8 cellular contexts compared by ENCODE assay signal in the genomic region with DNA sequence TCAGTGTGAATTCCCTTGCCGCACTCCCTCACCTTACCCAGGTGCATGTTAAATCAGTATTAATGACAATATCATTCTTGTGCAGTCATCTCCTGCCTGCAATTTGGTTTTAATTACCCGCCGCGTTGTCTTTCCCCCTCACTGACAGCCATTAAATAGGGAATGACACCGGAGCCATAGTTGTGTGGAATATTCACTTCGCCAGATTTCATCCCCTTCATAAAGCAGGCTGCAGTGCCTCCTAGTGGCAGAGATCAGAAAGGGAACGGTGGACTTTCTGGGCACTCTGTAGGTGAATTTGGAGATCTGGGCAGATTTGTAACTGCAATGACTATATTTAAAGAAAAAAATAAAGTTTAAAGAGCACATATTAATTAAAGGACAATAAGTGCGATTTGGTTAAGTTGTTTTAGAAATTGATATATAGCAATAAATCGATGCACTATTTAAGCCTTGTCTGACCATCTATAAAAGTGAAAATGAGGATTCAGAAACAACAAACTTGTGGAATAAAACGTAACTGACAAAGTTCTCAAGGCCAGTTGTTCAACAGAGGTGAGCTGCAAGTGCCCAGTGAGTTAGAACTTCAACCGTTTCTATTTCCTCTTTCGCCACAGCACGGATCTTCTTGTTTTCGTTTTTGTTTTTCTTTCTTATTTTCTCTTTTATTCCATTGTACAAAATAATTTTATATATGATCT.
A peak's percentile ranks its signal among the peaks of the same experiment; 100 is the strongest.
DNase-seq lines count a peak whose midpoint lies in the region; ATAC-seq and TF ChIP-seq lines count a peak whose summit lies in the region.

No MANE protein-coding gene starts in this region.

- dilution Hi-C loops in mammary epithelial cell (cut with HindIII; ENCODE audit: low sequenced_read_pairs) = no loop called here

- H3K27ac ChIP-seq in mammary epithelial cell (ENCODE audit: insufficient read depth, low read depth, low read length) = no peak overlapping the region

- in situ Hi-C loops in mammary epithelial cell (cut with MboI; ENCODE audit: low sequenced_read_pairs in 2 of 2) = loop anchor here (25.0 kb wide), 3 partner anchors 873 to 1973 kb away; a partner anchor contains a TSS

- no peaks in the 10 kb centered on the region for H4K20me1 ChIP-seq in mammary epithelial cell (ENCODE audit: insufficient read depth, low read length)

- no peak overlapping the region for H2AFZ ChIP-seq in mammary epithelial cell (ENCODE audit: low read depth, low read length)

- peak; percentile 20 for DNase-seq in NK-92 treated with Interleukin-12 subunit alpha and Interleukin-12 subunit beta, amount 100 ng/mL, for 24 hours (lab: John Stamatoyannopoulos, UW)
- no peak for DNase-seq in NK-92 (lab: John Stamatoyannopoulos, UW; ENCODE audit: unreplicated experiment)
- DNase-seq in HS-27A (ENCODE audit: low read depth) = peak; percentile 19
- peak; percentile 40 for DNase-seq in RKO (ENCODE audit: low spot score)
- DNase-seq in mammary epithelial cell = peak; percentile 35
- peak; percentile 59 for DNase-seq in left lobe of liver (ENCODE audit: low spot score)
- peak; percentile 18 for DNase-seq in stromal cell of bone marrow (ENCODE audit: low read depth)

- no peaks in the 10 kb centered on the region for H3K9me3 ChIP-seq in mammary epithelial cell (replicated peaks; ENCODE audit: insufficient read depth, low read length)

- ATAC-seq in left lobe of liver = peak; percentile 98
- ATAC-seq in HG03439 (IDR thresholded peaks at IDR 0.05; ENCODE audit: unreplicated experiment) = no peak

- WGBS in mammary epithelial cell (ENCODE audit: low coverage, missing lambda C conversion rate) = 26% methylated on average over 14 of the region's 14 CpGs

- H3K4me1 ChIP-seq in mammary epithelial cell (ENCODE audit: insufficient read depth, low read length) = no peaks in the 10 kb centered on the region

- H3K4me2 ChIP-seq in mammary epithelial cell (ENCODE audit: insufficient read depth, low read depth, low read length) = peak overlapping the region; percentile 41

- TF ChIP-seq CTCF in mammary epithelial cell (conservative IDR thresholded peaks at IDR 0.05 in 1 of 2, IDR thresholded peaks at IDR 0.05 in 1 of 2; ENCODE audit: extremely low read depth in 1 of 2, insufficient read depth in 1 of 2, low read depth in 1 of 2, low read length in 2 of 2) = peak; percentile 87 to 88

- H3K4me3 ChIP-seq in mammary epithelial cell (replicated peaks in 1 of 3; ENCODE audit: insufficient read depth in 1 of 3, low read depth in 2 of 3, low read length in 3 of 3) = no peak overlapping the region

- intact Hi-C loops in mammary epithelial cell (cut with micrococcal nuclease) = loop anchor here (1.0 to 10.0 kb wide), 4 partner anchors 651 to 1973 kb away; no protein-coding TSS in a partner anchor

- CTCF ChIA-PET in mammary epithelial cell (lab: Charles Lee; ENCODE audit: low non-redundant PET) = interaction anchor here (0.8 kb wide), 1 partner anchor 1018 kb away, joined by 22 read pairs; no protein-coding TSS in a partner anchor

- H3K9ac ChIP-seq in mammary epithelial cell (ENCODE audit: insufficient read depth, low read length) = no peak overlapping the region

- no TSS peak for BruUV-seq in mammary epithelial cell (replicated peaks; lab: Mats Ljungman, UMichigan)

- H3K27me3 ChIP-seq in mammary epithelial cell (ENCODE audit: insufficient read depth, low read length) = no peaks in the 10 kb centered on the region

- H3K36me3 ChIP-seq in mammary epithelial cell (ENCODE audit: insufficient read depth, low read length) = no peaks in the 10 kb centered on the region

- H3K79me2 ChIP-seq in mammary epithelial cell (ENCODE audit: insufficient read depth, low read length) = no peaks in the 10 kb centered on the region
